1 cellular context compared by ENCODE assay signal in genomic region chr16:67939507-67940435, GRCh38.
TF ChIP-seq lines count a peak whose summit lies in the region.

No MANE protein-coding gene starts in this region.

TF ChIP-seq in A549, 52 proteins besides CTCF, POLR2A, EP300 and RAD21:
- TF ChIP-seq HMGXB4 (CRISPR knock-in tag; IDR thresholded peaks at IDR 0.05; ENCODE audit: borderline replicate concordance) (no peak), JUNB (IDR thresholded peaks at IDR 0.05) (no peak), HES2 (IDR thresholded peaks at IDR 0.05) (no peak), KDM1A (IDR thresholded peaks at IDR 0.05; ENCODE audit: low read depth) (no peak), HDAC2 (IDR thresholded peaks at IDR 0.05) (no peak), EHF (CRISPR knock-in tag; IDR thresholded peaks at IDR 0.05) (no peak), ZSCAN20 (CRISPR knock-in tag; IDR thresholded peaks at IDR 0.05) (no peak), PHF8 (IDR thresholded peaks at IDR 0.05; ENCODE audit: borderline replicate concordance, low read depth) (no peak), HOXB5 (CRISPR knock-in tag; IDR thresholded peaks at IDR 0.05) (no peak), E2F6 (IDR thresholded peaks at IDR 0.05; ENCODE audit: borderline replicate concordance, low read depth) (no peak), MAX (IDR thresholded peaks at IDR 0.05) (no peak), HEYL (CRISPR knock-in tag; IDR thresholded peaks at IDR 0.05) (no peak), MYC (IDR thresholded peaks at IDR 0.05; ENCODE audit: borderline replicate concordance, low read length) (no peak), NPAS2 (CRISPR knock-in tag; IDR thresholded peaks at IDR 0.05; ENCODE audit: borderline replicate concordance) (no peak), EHMT2 (IDR thresholded peaks at IDR 0.05; ENCODE audit: low read depth) (no peak), CEBPB (IDR thresholded peaks at IDR 0.05) (no peak), SMC3 (IDR thresholded peaks at IDR 0.05) (no peak), MAZ (IDR thresholded peaks at IDR 0.05; ENCODE audit: borderline replicate concordance, low read depth, low read length) (no peak)
